In the genomic region with DNA sequence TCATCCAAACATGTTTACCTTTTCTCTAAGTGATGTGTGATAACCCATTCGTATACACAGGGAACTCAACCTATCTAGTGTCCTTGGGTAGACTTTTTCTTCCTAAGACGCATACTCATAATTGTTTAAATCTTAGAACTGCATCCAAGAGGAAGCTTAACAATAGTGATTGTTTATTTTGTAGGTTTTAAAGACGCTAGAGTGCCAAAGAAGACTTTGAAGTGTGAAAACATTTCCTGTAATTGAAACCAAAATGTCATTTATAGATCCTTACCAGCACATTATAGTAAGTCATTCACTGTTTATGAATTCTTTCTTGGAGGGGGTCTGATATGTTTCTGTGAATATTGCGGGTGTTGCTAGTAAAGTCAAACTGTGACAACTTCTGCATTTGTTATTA, we compare ENCODE assay signal across 19 cellular contexts. TPM values are rescaled to one million over a fixed set of nuclear protein-coding genes. Genes with fewer than 3 reads are reported as not detected.
"Had no signal": no experiment of that assay in that cellular context is flagged by ENCODE, and none has a peak within 500 bp of the region (broad histone marks: within the 10 kb centered on the region; RNA-seq: fewer than 3 reads in every experiment).

No MANE protein-coding gene starts in this region.

- ATAC-seq: effector memory CD8-positive, alpha-beta T cell; heart left ventricle; natural killer cell; right cardiac atrium had no signal

- H3K27me3 ChIP-seq: heart left ventricle, ovary, stomach had no signal

- H3K4me3 Mint-ChIP-seq: effector memory CD8-positive, alpha-beta T cell; natural killer cell; neural crest cell had no signal

- H3K9me3 ChIP-seq: heart left ventricle, ovary, stomach, thoracic aorta had no signal

- H3K27me3 Mint-ChIP-seq: effector memory CD8-positive, alpha-beta T cell had no signal

- H3K27ac Mint-ChIP-seq: effector memory CD8-positive, alpha-beta T cell; natural killer cell had no signal

- H3K4me3 ChIP-seq: heart left ventricle, ovary, stomach, thoracic aorta had no signal

- DNase-seq: effector memory CD8-positive, alpha-beta T cell; erythroblast; foreskin melanocyte; heart left ventricle; hypothalamus; kidney glomerular epithelial cell; mammary epithelial cell; natural killer cell; ovary; right cardiac atrium; small intestine; stimulated activated CD4-positive, alpha-beta T cell treated with anti-CD3 and anti-CD28 coated beads, Interleukin-12 subunit alpha, Interleukin-12 subunit beta, amount 100 ng/mL, for 4 hours; stimulated activated naive CD4-positive, alpha-beta T cell; stomach; substantia nigra; trophoblast cell had no signal

- H3K27ac ChIP-seq: heart left ventricle, ovary, stomach, thoracic aorta had no signal

- H3K36me3 Mint-ChIP-seq: natural killer cell had no signal

- H3K36me3 ChIP-seq: heart left ventricle, ovary, stomach, thoracic aorta had no signal

RNA-seq across cellular contexts. Expression of gene PLA2G4A, which starts 25.4 kb away (rescaled TPM):
- total RNA-seq: myocyte had no signal
